18 cellular contexts compared by ENCODE assay signal in genomic region chr20:39310363-39311037, GRCh38.
"Had no signal": no experiment of that assay in that cellular context is flagged by ENCODE, and none has a peak within 500 bp of the region (broad histone marks: within the 10 kb centered on the region; RNA-seq: fewer than 3 reads in every experiment).

No MANE protein-coding gene starts in this region.

- DNase-seq: activated CD8-positive, alpha-beta memory T cell treated with anti-CD3 and anti-CD28 coated beads, Interleukin-2, amount 50 U/mL, for 4 hours; activated CD8-positive, alpha-beta T cell treated with anti-CD3 and anti-CD28 coated beads for 36 hours; activated T-cell treated with anti-CD3 and anti-CD28 coated beads, Interleukin-2, amount 50 U/mL, for 72 hours; aorta; dorsolateral prefrontal cortex; glutamatergic neuron; left colon; mammary epithelial cell; mucosa of descending colon; natural killer cell; occipital lobe; psoas muscle; stimulated activated CD4-positive, alpha-beta T cell treated with anti-CD3 and anti-CD28 coated beads, Interleukin-15, amount 100 ng/mL, for 24 hours; stimulated activated CD4-positive, alpha-beta T cell treated with anti-CD3 and anti-CD28 coated beads, Interleukin-4, amount 100 ng/mL, for 24 hours; thyroid gland; uterus had no signal

- H3K4me1 Mint-ChIP-seq: natural killer cell had no signal

- H3K4me3 Mint-ChIP-seq: activated CD8-positive, alpha-beta T cell treated with anti-CD3 and anti-CD28 coated beads for 36 hours; activated T-cell treated with anti-CD3 and anti-CD28 coated beads, Interleukin-2, amount 50 U/mL, for 72 hours; natural killer cell had no signal

- H3K36me3 Mint-ChIP-seq: natural killer cell had no signal

- H3K4me3 ChIP-seq: breast epithelium, dorsolateral prefrontal cortex, esophagus muscularis mucosa, mucosa of descending colon, psoas muscle, thyroid gland, uterus had no signal

- H3K4me1 ChIP-seq: breast epithelium, psoas muscle, thyroid gland, uterus had no signal

- H3K27ac ChIP-seq: breast epithelium, esophagus muscularis mucosa, psoas muscle, thyroid gland, uterus had no signal

- ATAC-seq: activated CD8-positive, alpha-beta T cell treated with anti-CD3 and anti-CD28 coated beads for 36 hours; activated T-cell treated with anti-CD3 and anti-CD28 coated beads, Interleukin-2, amount 50 U/mL, for 72 hours; left colon; mucosa of descending colon; natural killer cell; psoas muscle had no signal

- H3K27me3 ChIP-seq: breast epithelium, esophagus muscularis mucosa, thyroid gland, uterus had no signal

- H3K36me3 ChIP-seq: breast epithelium, esophagus muscularis mucosa, thyroid gland, uterus had no signal

- H3K27ac Mint-ChIP-seq: activated CD8-positive, alpha-beta T cell treated with anti-CD3 and anti-CD28 coated beads for 36 hours; activated T-cell treated with anti-CD3 and anti-CD28 coated beads, Interleukin-2, amount 50 U/mL, for 72 hours; natural killer cell had no signal

- H3K9me3 ChIP-seq: mucosa of descending colon, psoas muscle, thyroid gland, uterus had no signal
